ENCODE assay signal across 22 cellular contexts in genomic region chr11:122516686-122517085, GRCh38.
"Had no signal": no experiment of that assay in that cellular context is flagged by ENCODE, and none has a peak within 500 bp of the region (broad histone marks: within the 10 kb centered on the region; RNA-seq: fewer than 3 reads in every experiment).

No MANE protein-coding gene starts in this region.

- H3K9me3 Mint-ChIP-seq: activated naive CD4-positive, alpha-beta T cell treated with anti-CD3 and anti-CD28 coated beads, Interleukin-2, amount 50 U/mL, for 72 hours; natural killer cell treated with Interleukin-12 subunit alpha and Interleukin-12 subunit beta and Interleukin-15 and Interleukin-18, amount 100 ng/mL, for 72 hours had no signal

- H3K27ac Mint-ChIP-seq: activated naive CD4-positive, alpha-beta T cell treated with anti-CD3 and anti-CD28 coated beads, Interleukin-2, amount 50 U/mL, for 72 hours; memory B cell; natural killer cell treated with Interleukin-12 subunit alpha and Interleukin-12 subunit beta and Interleukin-15 and Interleukin-18, amount 100 ng/mL, for 72 hours; progenitor cell of endocrine pancreas; type B pancreatic cell; WTC11 had no signal

- DNase-seq: activated gamma-delta T cell treated with Interleukin-2 at 50 U/mL for 16 hours; activated T-cell treated with anti-CD3 and anti-CD28 coated beads, Interleukin-2, amount 50 U/mL, for 1 hour; adrenal gland; brain microvascular endothelial cell; caudate nucleus; dermis blood vessel endothelial cell; effector CD8-positive, alpha-beta T cell; gastrocnemius medialis; hippocampal formation; retina; spleen; stimulated activated CD4-positive, alpha-beta T cell treated with anti-CD3 and anti-CD28 coated beads, Interleukin-4, amount 100 ng/mL, for 1 hour; stimulated activated naive CD4-positive, alpha-beta T cell had no signal

- H3K4me1 Mint-ChIP-seq: memory B cell had no signal

- H3K36me3 Mint-ChIP-seq: activated naive CD4-positive, alpha-beta T cell treated with anti-CD3 and anti-CD28 coated beads, Interleukin-2, amount 50 U/mL, for 72 hours; memory B cell; natural killer cell treated with Interleukin-12 subunit alpha and Interleukin-12 subunit beta and Interleukin-15 and Interleukin-18, amount 100 ng/mL, for 72 hours; type B pancreatic cell had no signal

- H3K27ac ChIP-seq: adrenal gland, ascending aorta, brain microvascular endothelial cell, gastrocnemius medialis, spleen, thoracic aorta had no signal

- ATAC-seq: activated naive CD4-positive, alpha-beta T cell treated with anti-CD3 and anti-CD28 coated beads, Interleukin-2, amount 50 U/mL, for 72 hours; esophagus mucosa; gastrocnemius medialis; natural killer cell treated with Interleukin-12 subunit alpha and Interleukin-12 subunit beta and Interleukin-15 and Interleukin-18, amount 100 ng/mL, for 72 hours; WTC11 had no signal

- H3K36me3 ChIP-seq: adrenal gland, ascending aorta, brain microvascular endothelial cell, gastrocnemius medialis, spleen, thoracic aorta had no signal

- H3K9me3 ChIP-seq: adrenal gland, ascending aorta, gastrocnemius medialis, spleen, thoracic aorta had no signal

- H3K27me3 Mint-ChIP-seq: progenitor cell of endocrine pancreas had no signal

- H3K4me1 ChIP-seq: adrenal gland, ascending aorta, gastrocnemius medialis, spleen had no signal

- H3K4me3 Mint-ChIP-seq: memory B cell; natural killer cell treated with Interleukin-12 subunit alpha and Interleukin-12 subunit beta and Interleukin-15 and Interleukin-18, amount 100 ng/mL, for 72 hours; type B pancreatic cell; WTC11 had no signal

- H3K4me3 ChIP-seq: adrenal gland, ascending aorta, gastrocnemius medialis, spleen, thoracic aorta had no signal

- H3K27me3 ChIP-seq: adrenal gland, ascending aorta, gastrocnemius medialis had no signal
